In genomic region chr18:75492897-75493296, GRCh38 we compare ENCODE assay signal across 29 cellular contexts.
"Had no signal": no experiment of that assay in that cellular context is flagged by ENCODE, and none has a peak within 500 bp of the region (broad histone marks: within the 10 kb centered on the region; RNA-seq: fewer than 3 reads in every experiment).

No MANE protein-coding gene starts in this region.

- H3K27me3 ChIP-seq: neural progenitor cell, right lobe of liver, tibial nerve, upper lobe of left lung had no signal

- H3K79me2 ChIP-seq: parathyroid adenoma had no signal

- DNase-seq: cortex of kidney; effector memory CD8-positive, alpha-beta T cell; erythroblast; glutamatergic neuron; heart right ventricle; hippocampal formation; left cardiac atrium; left lung; mesenchymal stem cell; mucosa of descending colon; naive B cell; right lobe of liver; small intestine; stimulated activated CD4-positive, alpha-beta T cell treated with anti-CD3 and anti-CD28 coated beads, Interleukin-12 subunit alpha, Interleukin-12 subunit beta, amount 100 ng/mL, for 4 hours; stimulated activated CD4-positive, alpha-beta T cell treated with anti-CD3 and anti-CD28 coated beads, Interleukin-1b, Interleukin-23, amount 100 ng/mL, for 48 hours; stimulated activated CD4-positive, alpha-beta T cell treated with anti-CD3 and anti-CD28 coated beads, Interleukin-4, amount 100 ng/mL, for 4 hours; stimulated activated naive B cell treated with anti-CD40 and anti-IgM and Interleukin-4, amounts not matched to agents 10 μg/mL and 1 μg/mL and 100 μg/mL, for 72 hours; upper lobe of left lung had no signal

- H3K4me3 Mint-ChIP-seq: effector memory CD8-positive, alpha-beta T cell; mesothelial cell of epicardium; naive B cell; natural killer cell treated with Interleukin-12 subunit alpha and Interleukin-12 subunit beta and Interleukin-15 and Interleukin-18, amount 100 ng/mL, for 72 hours; neural progenitor cell; stimulated activated naive B cell treated with anti-CD40 and anti-IgM and Interleukin-4, amounts not matched to agents 10 μg/mL and 1 μg/mL and 100 μg/mL, for 72 hours; stimulated activated naive CD8-positive, alpha-beta T cell treated with anti-CD3 and anti-CD28 coated beads, Interleukin-15, Interleukin-2, amounts not matched to agents 100 ng/mL and 50 ng/mL, for 24 hours had no signal

- H3K36me3 ChIP-seq: heart right ventricle, left lung, neural progenitor cell, right lobe of liver, thoracic aorta, tibial nerve, upper lobe of left lung had no signal

- H3K4me1 ChIP-seq: heart right ventricle, neural progenitor cell, parathyroid adenoma, right lobe of liver, tibial nerve, upper lobe of left lung had no signal

- H3K36me3 Mint-ChIP-seq: mesothelial cell of epicardium; naive B cell; natural killer cell treated with Interleukin-12 subunit alpha and Interleukin-12 subunit beta and Interleukin-15 and Interleukin-18, amount 100 ng/mL, for 72 hours; neural progenitor cell; stimulated activated naive B cell treated with anti-CD40 and anti-IgM and Interleukin-4, amounts not matched to agents 10 μg/mL and 1 μg/mL and 100 μg/mL, for 72 hours had no signal

- ATAC-seq: effector memory CD8-positive, alpha-beta T cell; heart right ventricle; left cardiac atrium; left lung; mucosa of descending colon; right lobe of liver; stimulated activated naive B cell treated with anti-CD40 and anti-IgM and Interleukin-4, amounts not matched to agents 10 μg/mL and 1 μg/mL and 100 μg/mL, for 72 hours had no signal

- H3K4me3 ChIP-seq: heart right ventricle, left lung, mucosa of descending colon, neural progenitor cell, right lobe of liver, thoracic aorta, tibial nerve, upper lobe of left lung had no signal

- H3K9me3 Mint-ChIP-seq: effector memory CD8-positive, alpha-beta T cell; mesothelial cell of epicardium; naive B cell; natural killer cell treated with Interleukin-12 subunit alpha and Interleukin-12 subunit beta and Interleukin-15 and Interleukin-18, amount 100 ng/mL, for 72 hours; neural progenitor cell; stimulated activated naive B cell treated with anti-CD40 and anti-IgM and Interleukin-4, amounts not matched to agents 10 μg/mL and 1 μg/mL and 100 μg/mL, for 72 hours; stimulated activated naive CD8-positive, alpha-beta T cell treated with anti-CD3 and anti-CD28 coated beads, Interleukin-15, Interleukin-2, amounts not matched to agents 100 ng/mL and 50 ng/mL, for 24 hours had no signal

- H3K27ac ChIP-seq: heart right ventricle, left lung, neural progenitor cell, parathyroid adenoma, right lobe of liver, thoracic aorta, tibial nerve, upper lobe of left lung had no signal

- FAIRE-seq: endometrium, islet of Langerhans, small intestine, urothelium cell line had no signal

- H3K27me3 Mint-ChIP-seq: progenitor cell of endocrine pancreas had no signal

- H3K9ac ChIP-seq: neural progenitor cell, parathyroid adenoma had no signal

- H3K4me2 ChIP-seq: neural progenitor cell had no signal

- H3K27ac Mint-ChIP-seq: effector memory CD8-positive, alpha-beta T cell; mesothelial cell of epicardium; natural killer cell treated with Interleukin-12 subunit alpha and Interleukin-12 subunit beta and Interleukin-15 and Interleukin-18, amount 100 ng/mL, for 72 hours; neural progenitor cell; progenitor cell of endocrine pancreas; stimulated activated naive B cell treated with anti-CD40 and anti-IgM and Interleukin-4, amounts not matched to agents 10 μg/mL and 1 μg/mL and 100 μg/mL, for 72 hours; stimulated activated naive CD8-positive, alpha-beta T cell treated with anti-CD3 and anti-CD28 coated beads, Interleukin-15, Interleukin-2, amounts not matched to agents 100 ng/mL and 50 ng/mL, for 24 hours had no signal

- H3K9me3 ChIP-seq: heart right ventricle, left lung, mucosa of descending colon, right lobe of liver, thoracic aorta, tibial nerve, upper lobe of left lung had no signal

- H3K4me1 Mint-ChIP-seq: naive B cell; stimulated activated naive B cell treated with anti-CD40 and anti-IgM and Interleukin-4, amounts not matched to agents 10 μg/mL and 1 μg/mL and 100 μg/mL, for 72 hours had no signal

- H2AFZ ChIP-seq: neural progenitor cell, parathyroid adenoma had no signal
